In genomic region chr19:1855040-1855827, GRCh38 we compare ENCODE assay signal across 8 cellular contexts.
DNase-seq lines count a peak whose midpoint lies in the region; ATAC-seq and TF ChIP-seq lines count a peak whose summit lies in the region.

No MANE protein-coding gene starts in this region.

- DNase-seq in D341Med (ENCODE audit: low spot score) (peak; percentile 96), NAMALWA (ENCODE audit: low spot score) (peak; percentile 90)
- DNase-seq in central memory CD4-positive, alpha-beta T cell, result peak; percentile 81
- peak; percentile 76 to 89 for DNase-seq in stimulated activated CD4-positive, alpha-beta T cell treated with anti-CD3 and anti-CD28 coated beads, Interleukin-2, amount 100 ng/mL, for 24 hours

- peak overlapping the region; percentile 52 for H3K4me3 ChIP-seq in WI38 (ENCODE audit: low read depth, low read length)

- peak overlapping the region; percentile 86 for H3K27ac ChIP-seq in layer of hippocampus (ENCODE audit: low read depth, low read length)

- no peak for TF ChIP-seq CTCF in WI38 (IDR thresholded peaks at IDR 0.05; ENCODE audit: low read depth, low read length)

- ATAC-seq in GM21723 (IDR thresholded peaks at IDR 0.05; ENCODE audit: unreplicated experiment), result peak; percentile 50
- ATAC-seq in HG02852 (IDR thresholded peaks at IDR 0.05; ENCODE audit: unreplicated experiment), result no peak

- no peaks in the 10 kb centered on the region for H3K27me3 ChIP-seq in layer of hippocampus (ENCODE audit: control insufficient read depth, insufficient read depth, low read length)
